ENCODE assay signal across 22 cellular contexts in the genomic region with DNA sequence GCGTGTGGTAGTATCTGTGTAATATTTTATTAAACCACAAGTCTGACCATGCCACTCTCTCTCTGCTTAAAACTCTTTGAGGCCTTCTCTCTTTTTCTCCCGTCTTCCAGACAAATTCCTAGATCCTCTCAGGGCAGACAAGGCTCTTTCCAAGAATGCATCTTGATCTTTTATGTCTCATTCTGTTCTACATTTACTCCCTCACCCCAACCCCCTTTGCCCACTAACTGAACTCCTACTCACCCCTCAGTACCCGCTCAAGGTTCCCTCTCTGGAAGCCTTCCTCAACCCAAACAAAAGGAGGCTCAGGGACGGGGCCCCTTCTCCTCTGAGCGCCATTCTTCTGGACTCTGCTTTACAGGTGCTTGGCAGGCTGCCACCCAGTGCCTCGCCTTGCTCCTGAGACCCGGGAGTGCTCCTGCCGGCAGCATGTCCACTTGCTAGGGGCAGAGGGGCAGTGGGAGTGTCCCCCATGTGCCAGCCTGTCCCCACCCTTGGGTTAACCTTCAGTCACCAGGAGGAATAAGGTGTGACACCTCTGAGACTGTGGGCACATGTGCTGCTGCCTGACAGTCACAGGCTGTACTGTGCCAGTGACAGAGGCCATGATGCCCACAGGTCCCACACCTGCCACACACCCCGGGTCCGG. TPM values are rescaled to one million over a fixed set of nuclear protein-coding genes. Genes with fewer than 3 reads are reported as not detected.
DNase-seq lines count a peak whose midpoint lies in the region; ATAC-seq and TF ChIP-seq lines count a peak whose summit lies in the region.
"Had no signal": no experiment of that assay in that cellular context is flagged by ENCODE, and none has a peak within 500 bp of the region (broad histone marks: within the 10 kb centered on the region; RNA-seq: fewer than 3 reads in every experiment).

No MANE protein-coding gene starts in this region.

- H3K9me3 ChIP-seq in HAP-1 (no peaks in the 10 kb centered on the region), duodenal mucosa (ENCODE audit: control insufficient read depth in 1 of 2, low read length in 2 of 2) (no peaks in the 10 kb centered on the region), osteoblast (ENCODE audit: low read depth, low read length) (no peaks in the 10 kb centered on the region)
- H3K9me3 ChIP-seq: BLaER1, MG63 had no signal

- no peaks in the 10 kb centered on the region for H3K36me3 Mint-ChIP-seq in WTC11
- H3K36me3 Mint-ChIP-seq: CD8-positive, alpha-beta T cell had no signal

- H3K4me3 ChIP-seq in HAP-1 (no peak overlapping the region), duodenal mucosa (ENCODE audit: low read depth in 1 of 2, low read length in 2 of 2) (peak overlapping the region in 1 of 2 donors; percentile 24), osteoblast (ENCODE audit: insufficient read depth, low read length) (no peak overlapping the region), foreskin fibroblast (ENCODE audit: low read depth in 1 of 2, low read length in 2 of 2) (no peak overlapping the region)
- H3K4me3 ChIP-seq: BLaER1, GM12878, GM23248, MG63 had no signal

- H3K36me3 ChIP-seq in HAP-1 (replicated peaks) (no peaks in the 10 kb centered on the region), duodenal mucosa (ENCODE audit: control insufficient read depth in 1 of 2, insufficient read depth in 2 of 2, low read length in 2 of 2) (peaks cover 6 to 11% of the 10 kb centered on the region in 2 donors), osteoblast (ENCODE audit: insufficient read depth, low read length) (no peaks in the 10 kb centered on the region)
- H3K36me3 ChIP-seq: BLaER1, MG63 had no signal

- H2AFZ ChIP-seq in osteoblast (ENCODE audit: low read length): no peak overlapping the region
- H2AFZ ChIP-seq: GM23248 had no signal

- H3K27ac ChIP-seq in duodenal mucosa (ENCODE audit: low read depth, low read length) (peak overlapping the region; percentile 55), osteoblast (ENCODE audit: low read depth, low read length) (no peak overlapping the region)
- H3K27ac ChIP-seq: BLaER1, GM23248 had no signal

- peak overlapping the region in 1 of 2 donors; percentile 22 for H3K9ac ChIP-seq in duodenal mucosa (ENCODE audit: low read depth in 1 of 2, low read length in 2 of 2)
- H3K9ac ChIP-seq: BLaER1, GM23248 had no signal

- POLR2A ChIA-PET in WTC11 (lab: Charles Lee): interaction anchor here (0.6 kb wide), 1 partner anchor 64 kb away, joined by 4 read pairs; no protein-coding TSS in a partner anchor

- CTCF ChIA-PET in WTC11 (lab: Charles Lee): no interaction called here

- DNase-seq in NCI-H345 (lab: John Stamatoyannopoulos, UW) (peak; percentile 10), NCI-H345 treated with DMSO at 0.1 percent for 48 hours (lab: John Stamatoyannopoulos, UW; ENCODE audit: unreplicated experiment) (no peak), HAP-1 (ENCODE audit: low spot score in 2 of 2) (peak; percentile 11 to 59), osteoblast (ENCODE audit: insufficient read length, low spot score, missing footprints) (peak; percentile 25), foreskin fibroblast (no peak), WTC11 (ENCODE audit: low spot score) (no peak)
- DNase-seq in activated CD4-positive, CD25-positive, alpha-beta regulatory T cell treated with anti-CD3 and anti-CD28 coated beads, Interleukin-2, amount 50 U/mL, for 72 hours: no peak
- DNase-seq: CD8-positive, alpha-beta T cell; DND-41; GM23248; KG1; MG63; NCI-H1092; NCI-H146; NCI-H2081; NCI-H526; PC-3 had no signal

- H3K27me3 ChIP-seq in HAP-1 (ENCODE audit: low read depth) (no peaks in the 10 kb centered on the region), duodenal mucosa (ENCODE audit: control insufficient read depth in 1 of 2, insufficient read depth in 2 of 2, low read length in 2 of 2) (no peaks in the 10 kb centered on the region), osteoblast (ENCODE audit: insufficient read depth, low read length) (peaks cover 41% of the 10 kb centered on the region)
- H3K27me3 ChIP-seq: BLaER1, MG63 had no signal

- no peak overlapping the region for H3K4me3 Mint-ChIP-seq in WTC11
- H3K4me3 Mint-ChIP-seq: CD8-positive, alpha-beta T cell had no signal

- no peak overlapping the region for H3K4me2 ChIP-seq in osteoblast (ENCODE audit: insufficient read depth, low read length)
- H3K4me2 ChIP-seq: BLaER1 had no signal

- no peak overlapping the region for H3K27ac Mint-ChIP-seq in WTC11
- H3K27ac Mint-ChIP-seq: CD8-positive, alpha-beta T cell had no signal

- no peaks in the 10 kb centered on the region for H3K27me3 Mint-ChIP-seq in WTC11 (ENCODE audit: low read depth)

- H3K4me1 Mint-ChIP-seq in WTC11: peaks cover 14% of the 10 kb centered on the region

- no peak for ATAC-seq in WTC11
- ATAC-seq: CD8-positive, alpha-beta T cell; GM12878; PC-3 had no signal

- in situ Hi-C loops in HAP-1 (cut with MboI; ENCODE audit: low sequenced_read_pairs): no loop called here

- no peaks in the 10 kb centered on the region for H3K9me3 Mint-ChIP-seq in WTC11
- H3K9me3 Mint-ChIP-seq: CD8-positive, alpha-beta T cell had no signal

- H4K20me1 ChIP-seq in osteoblast (ENCODE audit: insufficient read depth, low read length): no peaks in the 10 kb centered on the region
- H4K20me1 ChIP-seq: BLaER1 had no signal

- no peak for TF ChIP-seq CTCF in osteoblast (IDR thresholded peaks at IDR 0.05; ENCODE audit: extremely low read depth, low read depth, low read length)
- no peak for TF ChIP-seq CTCF in foreskin fibroblast (IDR thresholded peaks at IDR 0.05; ENCODE audit: low read depth, low read length)
- TF ChIP-seq CTCF in WTC11 (IDR thresholded peaks at IDR 0.05): no peak

- H3K79me2 ChIP-seq in osteoblast (ENCODE audit: insufficient read depth, low read length): no peaks in the 10 kb centered on the region

- H3K4me1 ChIP-seq in HAP-1: peaks cover 16% of the 10 kb centered on the region
- H3K4me1 ChIP-seq in duodenal mucosa (ENCODE audit: control insufficient read depth in 1 of 2, insufficient read depth in 2 of 2, low read length in 2 of 2): peaks cover 43 to 46% of the 10 kb centered on the region in 2 donors
- no peaks in the 10 kb centered on the region for H3K4me1 ChIP-seq in osteoblast (ENCODE audit: insufficient read depth, low read length)

TF ChIP-seq in WTC11, 78 proteins besides CTCF, POLR2A, EP300 and RAD21:
- TF ChIP-seq GTF2I (CRISPR knock-in tag; conservative IDR thresholded peaks at IDR 0.05) (no peak), MXD4 (CRISPR knock-in tag; IDR thresholded peaks at IDR 0.05; ENCODE audit: borderline replicate concordance) (no peak), HMGA2 (CRISPR knock-in tag; IDR thresholded peaks at IDR 0.05) (no peak), FOXJ3 (CRISPR knock-in tag; IDR thresholded peaks at IDR 0.05; ENCODE audit: borderline replicate concordance) (no peak), SMAD3 (CRISPR knock-in tag; IDR thresholded peaks at IDR 0.05; ENCODE audit: borderline replicate concordance) (no peak), TCF7 (CRISPR knock-in tag; IDR thresholded peaks at IDR 0.05; ENCODE audit: low read depth) (no peak), NFATC4 (CRISPR knock-in tag; IDR thresholded peaks at IDR 0.05) (no peak), TEAD1 (CRISPR knock-in tag; IDR thresholded peaks at IDR 0.05) (no peak)
- TF ChIP-seq, protein P1, sequence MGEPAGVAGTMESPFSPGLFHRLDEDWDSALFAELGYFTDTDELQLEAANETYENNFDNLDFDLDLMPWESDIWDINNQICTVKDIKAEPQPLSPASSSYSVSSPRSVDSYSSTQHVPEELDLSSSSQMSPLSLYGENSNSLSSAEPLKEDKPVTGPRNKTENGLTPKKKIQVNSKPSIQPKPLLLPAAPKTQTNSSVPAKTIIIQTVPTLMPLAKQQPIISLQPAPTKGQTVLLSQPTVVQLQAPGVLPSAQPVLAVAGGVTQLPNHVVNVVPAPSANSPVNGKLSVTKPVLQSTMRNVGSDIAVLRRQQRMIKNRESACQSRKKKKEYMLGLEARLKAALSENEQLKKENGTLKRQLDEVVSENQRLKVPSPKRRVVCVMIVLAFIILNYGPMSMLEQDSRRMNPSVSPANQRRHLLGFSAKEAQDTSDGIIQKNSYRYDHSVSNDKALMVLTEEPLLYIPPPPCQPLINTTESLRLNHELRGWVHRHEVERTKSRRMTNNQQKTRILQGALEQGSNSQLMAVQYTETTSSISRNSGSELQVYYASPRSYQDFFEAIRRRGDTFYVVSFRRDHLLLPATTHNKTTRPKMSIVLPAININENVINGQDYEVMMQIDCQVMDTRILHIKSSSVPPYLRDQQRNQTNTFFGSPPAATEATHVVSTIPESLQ (CRISPR knock-in tag; IDR thresholded peaks at IDR 0.05): no peak
- TF ChIP-seq, protein P2, sequence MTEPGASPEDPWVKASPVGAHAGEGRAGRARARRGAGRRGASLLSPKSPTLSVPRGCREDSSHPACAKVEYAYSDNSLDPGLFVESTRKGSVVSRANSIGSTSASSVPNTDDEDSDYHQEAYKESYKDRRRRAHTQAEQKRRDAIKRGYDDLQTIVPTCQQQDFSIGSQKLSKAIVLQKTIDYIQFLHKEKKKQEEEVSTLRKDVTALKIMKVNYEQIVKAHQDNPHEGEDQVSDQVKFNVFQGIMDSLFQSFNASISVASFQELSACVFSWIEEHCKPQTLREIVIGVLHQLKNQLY (CRISPR knock-in tag; IDR thresholded peaks at IDR 0.05): no peak
- TF ChIP-seq, protein P3, sequence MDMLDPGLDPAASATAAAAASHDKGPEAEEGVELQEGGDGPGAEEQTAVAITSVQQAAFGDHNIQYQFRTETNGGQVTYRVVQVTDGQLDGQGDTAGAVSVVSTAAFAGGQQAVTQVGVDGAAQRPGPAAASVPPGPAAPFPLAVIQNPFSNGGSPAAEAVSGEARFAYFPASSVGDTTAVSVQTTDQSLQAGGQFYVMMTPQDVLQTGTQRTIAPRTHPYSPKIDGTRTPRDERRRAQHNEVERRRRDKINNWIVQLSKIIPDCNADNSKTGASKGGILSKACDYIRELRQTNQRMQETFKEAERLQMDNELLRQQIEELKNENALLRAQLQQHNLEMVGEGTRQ (CRISPR knock-in tag; IDR thresholded peaks at IDR 0.05): no peak
- TF ChIP-seq, protein P4, sequence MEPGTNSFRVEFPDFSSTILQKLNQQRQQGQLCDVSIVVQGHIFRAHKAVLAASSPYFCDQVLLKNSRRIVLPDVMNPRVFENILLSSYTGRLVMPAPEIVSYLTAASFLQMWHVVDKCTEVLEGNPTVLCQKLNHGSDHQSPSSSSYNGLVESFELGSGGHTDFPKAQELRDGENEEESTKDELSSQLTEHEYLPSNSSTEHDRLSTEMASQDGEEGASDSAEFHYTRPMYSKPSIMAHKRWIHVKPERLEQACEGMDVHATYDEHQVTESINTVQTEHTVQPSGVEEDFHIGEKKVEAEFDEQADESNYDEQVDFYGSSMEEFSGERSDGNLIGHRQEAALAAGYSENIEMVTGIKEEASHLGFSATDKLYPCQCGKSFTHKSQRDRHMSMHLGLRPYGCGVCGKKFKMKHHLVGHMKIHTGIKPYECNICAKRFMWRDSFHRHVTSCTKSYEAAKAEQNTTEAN (CRISPR knock-in tag; IDR thresholded peaks at IDR 0.05): no peak

RNA-seq across cellular contexts. Expression of a gene that starts 9.2 kb away (rescaled TPM):
- total RNA-seq in osteoblast: not detected in 2 replicates
- total RNA-seq in WTC11 (2021): not detected in 3 replicates
- total RNA-seq: A172; CD8-positive, alpha-beta T cell; GM23248; PC-3; SK-MEL-5 had no signal

RNA-seq across cellular contexts. Expression of a gene that starts 23.5 kb away (rescaled TPM):
- total RNA-seq in osteoblast: not detected in 2 replicates
- total RNA-seq in WTC11 (2021): not detected in 3 replicates
- total RNA-seq: A172; CD8-positive, alpha-beta T cell; GM12878; GM23248; PC-3; SK-MEL-5 had no signal

Comparison
In these comparisons a context has a peak if more than half of its experiments do, and no peak if none do; other contexts are left out.
1. DNase-seq: peak in NCI-H345 (single experiment), HAP-1 (2 of 2) and osteoblast (single experiment); none in NCI-H345 treated with DMSO at 0.1 percent for 48 hours (single experiment), activated CD4-positive, CD25-positive, alpha-beta regulatory T cell treated with anti-CD3 and anti-CD28 coated beads, Interleukin-2, amount 50 U/mL, for 72 hours (single experiment), foreskin fibroblast (0 of 2) and WTC11 (single experiment).